In the genomic region with DNA sequence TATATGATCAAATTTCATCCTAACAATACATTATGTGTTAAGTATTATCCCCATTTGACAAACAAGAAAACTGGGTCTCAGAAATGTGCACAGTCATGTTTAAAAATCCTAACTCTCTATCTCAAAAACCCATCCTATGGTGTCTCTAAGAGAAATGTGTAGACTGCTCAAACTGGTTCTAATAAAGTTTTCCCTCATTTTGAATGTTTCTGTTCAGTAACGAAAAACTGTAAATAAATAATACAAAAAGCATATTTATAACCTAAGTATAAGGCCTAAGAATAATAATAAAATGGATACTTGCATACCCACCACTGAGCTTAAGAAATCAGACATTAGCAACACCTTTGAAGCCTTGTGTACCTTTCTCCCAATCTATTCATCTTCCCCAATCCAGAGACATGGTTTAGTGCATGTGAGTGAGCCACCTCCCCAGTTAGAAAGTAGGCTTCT, we compare ENCODE assay signal across 1 cellular context.
TF ChIP-seq lines count a peak whose summit lies in the region.

No MANE protein-coding gene starts in this region.

TF ChIP-seq in K562, 482 proteins besides CTCF, POLR2A, EP300 and RAD21 (continued from another document and continues in another):
- TF ChIP-seq GABPB1 (CRISPR knock-in tag; IDR thresholded peaks at IDR 0.05) (no peak), MYBL2 (IDR thresholded peaks at IDR 0.05; ENCODE audit: low read depth) (no peak; the same call in 1 of the 2 replicates), MYBL2 (CRISPR knock-in tag; IDR thresholded peaks at IDR 0.05; ENCODE audit: borderline replicate concordance) (no peak), HDAC3 (IDR thresholded peaks at IDR 0.05; ENCODE audit: borderline replicate concordance, partially characterized antibody) (peak; percentile 80), ZNF239 (CRISPR knock-in tag; IDR thresholded peaks at IDR 0.05) (peak; percentile 28; the same call in 1 of the 2 replicates), FOSL1 (tag; conservative IDR thresholded peaks at IDR 0.05) (peak; percentile 64; the same call in 1 of the 2 replicates), TCF7L2 (IDR thresholded peaks at IDR 0.05; ENCODE audit: low read depth, low read length) (no peak), RB1 (IDR thresholded peaks at IDR 0.05; ENCODE audit: low read depth) (no peak), TRIM24 (IDR thresholded peaks at IDR 0.05) (peak; percentile 10 to 53; a peak in 2 of 4 replicates), KLF6 (CRISPR knock-in tag; IDR thresholded peaks at IDR 0.05; ENCODE audit: borderline replicate concordance) (peak; percentile 70; the same call in 1 of the 2 replicates), ZNF143 (CRISPR knock-in tag; IDR thresholded peaks at IDR 0.05) (no peak), ZNF584 (CRISPR knock-in tag; IDR thresholded peaks at IDR 0.05; ENCODE audit: low read depth) (0 out of 2 replicates have a peak, but pooled peaks have one; percentile 7), CEBPG (CRISPR knock-in tag; IDR thresholded peaks at IDR 0.05) (no peak), CEBPG (tag; conservative IDR thresholded peaks at IDR 0.05 in 1 of 2, IDR thresholded peaks at IDR 0.05 in 1 of 2) (no peak), SMARCE1 (IDR thresholded peaks at IDR 0.05) (peak; percentile 57; the same call in 1 of the 2 replicates), FIP1L1 (IDR thresholded peaks at IDR 0.05; ENCODE audit: low read depth, low read length, poor library complexity, severe bottlenecking) (no peak), KLF10 (CRISPR knock-in tag; IDR thresholded peaks at IDR 0.05) (no peak), NELFE (IDR thresholded peaks at IDR 0.05; ENCODE audit: insufficient read depth, insufficient read length) (no peak), ZSCAN29 (IDR thresholded peaks at IDR 0.05) (no peak), CBFA2T2 (conservative IDR thresholded peaks at IDR 0.05) (no peak), TFAM (CRISPR knock-in tag; conservative IDR thresholded peaks at IDR 0.05) (no peak), MTA3 (IDR thresholded peaks at IDR 0.05; ENCODE audit: borderline replicate concordance) (0 out of 2 replicates have a peak, but pooled peaks have one; percentile 47), MCM3 (IDR thresholded peaks at IDR 0.05) (no peak), ADNP (tag; IDR thresholded peaks at IDR 0.05) (peak; percentile 70), PHF21A (IDR thresholded peaks at IDR 0.05; ENCODE audit: borderline replicate concordance, low read depth) (no peak; the same call in 1 of the 2 replicates), KDM1A (IDR thresholded peaks at IDR 0.05) (peak; percentile 65 to 83), TBL1XR1 (IDR thresholded peaks at IDR 0.05; ENCODE audit: low read length in 2 of 2) (peak in 1 of 2 experiments; percentile 51; a peak in 1 of 4 replicates), RUNX1 (IDR thresholded peaks at IDR 0.05; ENCODE audit: low read depth) (no peak), ZC3H4 (CRISPR knock-in tag; IDR thresholded peaks at IDR 0.05; ENCODE audit: borderline replicate concordance) (no peak), ESRRA (IDR thresholded peaks at IDR 0.05; ENCODE audit: borderline replicate concordance, low read depth) (0 out of 2 replicates have a peak, but pooled peaks have one; percentile 25), SAFB (IDR thresholded peaks at IDR 0.05; ENCODE audit: borderline replicate concordance, low read depth, low read length) (no peak), ZNF232 (CRISPR knock-in tag; IDR thresholded peaks at IDR 0.05) (no peak), ETV6 (IDR thresholded peaks at IDR 0.05; ENCODE audit: borderline replicate concordance in 1 of 2, low read depth in 2 of 2, low read length in 1 of 2) (no peak), ETV6 (CRISPR knock-in tag; IDR thresholded peaks at IDR 0.05; ENCODE audit: borderline replicate concordance) (no peak), RAD51 (IDR thresholded peaks at IDR 0.05; ENCODE audit: borderline replicate concordance, low read depth) (peak; percentile 13; the same call in 1 of the 2 replicates), MTA1 (IDR thresholded peaks at IDR 0.05; ENCODE audit: borderline replicate concordance) (peak; percentile 42; the same call in 1 of the 2 replicates)
- TF ChIP-seq, protein P1, sequence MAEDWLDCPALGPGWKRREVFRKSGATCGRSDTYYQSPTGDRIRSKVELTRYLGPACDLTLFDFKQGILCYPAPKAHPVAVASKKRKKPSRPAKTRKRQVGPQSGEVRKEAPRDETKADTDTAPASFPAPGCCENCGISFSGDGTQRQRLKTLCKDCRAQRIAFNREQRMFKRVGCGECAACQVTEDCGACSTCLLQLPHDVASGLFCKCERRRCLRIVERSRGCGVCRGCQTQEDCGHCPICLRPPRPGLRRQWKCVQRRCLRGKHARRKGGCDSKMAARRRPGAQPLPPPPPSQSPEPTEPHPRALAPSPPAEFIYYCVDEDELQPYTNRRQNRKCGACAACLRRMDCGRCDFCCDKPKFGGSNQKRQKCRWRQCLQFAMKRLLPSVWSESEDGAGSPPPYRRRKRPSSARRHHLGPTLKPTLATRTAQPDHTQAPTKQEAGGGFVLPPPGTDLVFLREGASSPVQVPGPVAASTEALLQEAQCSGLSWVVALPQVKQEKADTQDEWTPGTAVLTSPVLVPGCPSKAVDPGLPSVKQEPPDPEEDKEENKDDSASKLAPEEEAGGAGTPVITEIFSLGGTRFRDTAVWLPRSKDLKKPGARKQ (CRISPR knock-in tag; IDR thresholded peaks at IDR 0.05), result no peak
- TF ChIP-seq, protein P2, sequence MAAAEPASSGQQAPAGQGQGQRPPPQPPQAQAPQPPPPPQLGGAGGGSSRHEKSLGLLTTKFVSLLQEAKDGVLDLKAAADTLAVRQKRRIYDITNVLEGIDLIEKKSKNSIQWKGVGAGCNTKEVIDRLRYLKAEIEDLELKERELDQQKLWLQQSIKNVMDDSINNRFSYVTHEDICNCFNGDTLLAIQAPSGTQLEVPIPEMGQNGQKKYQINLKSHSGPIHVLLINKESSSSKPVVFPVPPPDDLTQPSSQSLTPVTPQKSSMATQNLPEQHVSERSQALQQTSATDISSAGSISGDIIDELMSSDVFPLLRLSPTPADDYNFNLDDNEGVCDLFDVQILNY (CRISPR knock-in tag; IDR thresholded peaks at IDR 0.05), result no peak
- TF ChIP-seq, protein P3, sequence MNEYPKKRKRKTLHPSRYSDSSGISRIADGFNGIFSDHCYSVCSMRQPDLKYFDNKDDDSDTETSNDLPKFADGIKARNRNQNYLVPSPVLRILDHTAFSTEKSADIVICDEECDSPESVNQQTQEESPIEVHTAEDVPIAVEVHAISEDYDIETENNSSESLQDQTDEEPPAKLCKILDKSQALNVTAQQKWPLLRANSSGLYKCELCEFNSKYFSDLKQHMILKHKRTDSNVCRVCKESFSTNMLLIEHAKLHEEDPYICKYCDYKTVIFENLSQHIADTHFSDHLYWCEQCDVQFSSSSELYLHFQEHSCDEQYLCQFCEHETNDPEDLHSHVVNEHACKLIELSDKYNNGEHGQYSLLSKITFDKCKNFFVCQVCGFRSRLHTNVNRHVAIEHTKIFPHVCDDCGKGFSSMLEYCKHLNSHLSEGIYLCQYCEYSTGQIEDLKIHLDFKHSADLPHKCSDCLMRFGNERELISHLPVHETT (CRISPR knock-in tag; conservative IDR thresholded peaks at IDR 0.05 in 1 of 2, IDR thresholded peaks at IDR 0.05 in 1 of 2), result peak in 1 of 2 experiments; percentile 23; a peak in 1 of 4 replicates
- TF ChIP-seq, protein P4, sequence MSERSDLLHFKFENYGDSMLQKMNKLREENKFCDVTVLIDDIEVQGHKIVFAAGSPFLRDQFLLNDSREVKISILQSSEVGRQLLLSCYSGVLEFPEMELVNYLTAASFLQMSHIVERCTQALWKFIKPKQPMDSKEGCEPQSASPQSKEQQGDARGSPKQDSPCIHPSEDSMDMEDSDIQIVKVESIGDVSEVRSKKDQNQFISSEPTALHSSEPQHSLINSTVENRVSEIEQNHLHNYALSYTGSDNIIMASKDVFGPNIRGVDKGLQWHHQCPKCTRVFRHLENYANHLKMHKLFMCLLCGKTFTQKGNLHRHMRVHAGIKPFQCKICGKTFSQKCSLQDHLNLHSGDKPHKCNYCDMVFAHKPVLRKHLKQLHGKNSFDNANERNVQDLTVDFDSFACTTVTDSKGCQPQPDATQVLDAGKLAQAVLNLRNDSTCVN (CRISPR knock-in tag; IDR thresholded peaks at IDR 0.05), result no peak
- TF ChIP-seq, protein P5, sequence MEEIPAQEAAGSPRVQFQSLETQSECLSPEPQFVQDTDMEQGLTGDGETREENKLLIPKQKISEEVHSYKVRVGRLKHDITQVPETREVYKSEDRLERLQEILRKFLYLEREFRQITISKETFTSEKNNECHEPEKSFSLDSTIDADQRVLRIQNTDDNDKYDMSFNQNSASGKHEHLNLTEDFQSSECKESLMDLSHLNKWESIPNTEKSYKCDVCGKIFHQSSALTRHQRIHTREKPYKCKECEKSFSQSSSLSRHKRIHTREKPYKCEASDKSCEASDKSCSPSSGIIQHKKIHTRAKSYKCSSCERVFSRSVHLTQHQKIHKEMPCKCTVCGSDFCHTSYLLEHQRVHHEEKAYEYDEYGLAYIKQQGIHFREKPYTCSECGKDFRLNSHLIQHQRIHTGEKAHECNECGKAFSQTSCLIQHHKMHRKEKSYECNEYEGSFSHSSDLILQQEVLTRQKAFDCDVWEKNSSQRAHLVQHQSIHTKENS (CRISPR knock-in tag; IDR thresholded peaks at IDR 0.05), result no peak
- TF ChIP-seq, protein P6, sequence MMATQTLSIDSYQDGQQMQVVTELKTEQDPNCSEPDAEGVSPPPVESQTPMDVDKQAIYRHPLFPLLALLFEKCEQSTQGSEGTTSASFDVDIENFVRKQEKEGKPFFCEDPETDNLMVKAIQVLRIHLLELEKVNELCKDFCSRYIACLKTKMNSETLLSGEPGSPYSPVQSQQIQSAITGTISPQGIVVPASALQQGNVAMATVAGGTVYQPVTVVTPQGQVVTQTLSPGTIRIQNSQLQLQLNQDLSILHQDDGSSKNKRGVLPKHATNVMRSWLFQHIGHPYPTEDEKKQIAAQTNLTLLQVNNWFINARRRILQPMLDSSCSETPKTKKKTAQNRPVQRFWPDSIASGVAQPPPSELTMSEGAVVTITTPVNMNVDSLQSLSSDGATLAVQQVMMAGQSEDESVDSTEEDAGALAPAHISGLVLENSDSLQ (IDR thresholded peaks at IDR 0.05), result no peak
- TF ChIP-seq, protein P7, sequence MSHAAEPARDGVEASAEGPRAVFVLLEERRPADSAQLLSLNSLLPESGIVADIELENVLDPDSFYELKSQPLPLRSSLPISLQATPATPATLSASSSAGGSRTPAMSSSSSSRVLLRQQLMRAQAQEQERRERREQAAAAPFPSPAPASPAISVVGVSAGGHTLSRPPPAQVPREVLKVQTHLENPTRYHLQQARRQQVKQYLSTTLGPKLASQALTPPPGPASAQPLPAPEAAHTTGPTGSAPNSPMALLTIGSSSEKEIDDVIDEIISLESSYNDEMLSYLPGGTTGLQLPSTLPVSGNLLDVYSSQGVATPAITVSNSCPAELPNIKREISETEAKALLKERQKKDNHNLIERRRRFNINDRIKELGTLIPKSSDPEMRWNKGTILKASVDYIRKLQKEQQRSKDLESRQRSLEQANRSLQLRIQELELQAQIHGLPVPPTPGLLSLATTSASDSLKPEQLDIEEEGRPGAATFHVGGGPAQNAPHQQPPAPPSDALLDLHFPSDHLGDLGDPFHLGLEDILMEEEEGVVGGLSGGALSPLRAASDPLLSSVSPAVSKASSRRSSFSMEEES (CRISPR knock-in tag; IDR thresholded peaks at IDR 0.05), result no peak
- TF ChIP-seq, protein P8, sequence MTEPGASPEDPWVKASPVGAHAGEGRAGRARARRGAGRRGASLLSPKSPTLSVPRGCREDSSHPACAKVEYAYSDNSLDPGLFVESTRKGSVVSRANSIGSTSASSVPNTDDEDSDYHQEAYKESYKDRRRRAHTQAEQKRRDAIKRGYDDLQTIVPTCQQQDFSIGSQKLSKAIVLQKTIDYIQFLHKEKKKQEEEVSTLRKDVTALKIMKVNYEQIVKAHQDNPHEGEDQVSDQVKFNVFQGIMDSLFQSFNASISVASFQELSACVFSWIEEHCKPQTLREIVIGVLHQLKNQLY (CRISPR knock-in tag; conservative IDR thresholded peaks at IDR 0.05), result no peak
- TF ChIP-seq, protein P9, sequence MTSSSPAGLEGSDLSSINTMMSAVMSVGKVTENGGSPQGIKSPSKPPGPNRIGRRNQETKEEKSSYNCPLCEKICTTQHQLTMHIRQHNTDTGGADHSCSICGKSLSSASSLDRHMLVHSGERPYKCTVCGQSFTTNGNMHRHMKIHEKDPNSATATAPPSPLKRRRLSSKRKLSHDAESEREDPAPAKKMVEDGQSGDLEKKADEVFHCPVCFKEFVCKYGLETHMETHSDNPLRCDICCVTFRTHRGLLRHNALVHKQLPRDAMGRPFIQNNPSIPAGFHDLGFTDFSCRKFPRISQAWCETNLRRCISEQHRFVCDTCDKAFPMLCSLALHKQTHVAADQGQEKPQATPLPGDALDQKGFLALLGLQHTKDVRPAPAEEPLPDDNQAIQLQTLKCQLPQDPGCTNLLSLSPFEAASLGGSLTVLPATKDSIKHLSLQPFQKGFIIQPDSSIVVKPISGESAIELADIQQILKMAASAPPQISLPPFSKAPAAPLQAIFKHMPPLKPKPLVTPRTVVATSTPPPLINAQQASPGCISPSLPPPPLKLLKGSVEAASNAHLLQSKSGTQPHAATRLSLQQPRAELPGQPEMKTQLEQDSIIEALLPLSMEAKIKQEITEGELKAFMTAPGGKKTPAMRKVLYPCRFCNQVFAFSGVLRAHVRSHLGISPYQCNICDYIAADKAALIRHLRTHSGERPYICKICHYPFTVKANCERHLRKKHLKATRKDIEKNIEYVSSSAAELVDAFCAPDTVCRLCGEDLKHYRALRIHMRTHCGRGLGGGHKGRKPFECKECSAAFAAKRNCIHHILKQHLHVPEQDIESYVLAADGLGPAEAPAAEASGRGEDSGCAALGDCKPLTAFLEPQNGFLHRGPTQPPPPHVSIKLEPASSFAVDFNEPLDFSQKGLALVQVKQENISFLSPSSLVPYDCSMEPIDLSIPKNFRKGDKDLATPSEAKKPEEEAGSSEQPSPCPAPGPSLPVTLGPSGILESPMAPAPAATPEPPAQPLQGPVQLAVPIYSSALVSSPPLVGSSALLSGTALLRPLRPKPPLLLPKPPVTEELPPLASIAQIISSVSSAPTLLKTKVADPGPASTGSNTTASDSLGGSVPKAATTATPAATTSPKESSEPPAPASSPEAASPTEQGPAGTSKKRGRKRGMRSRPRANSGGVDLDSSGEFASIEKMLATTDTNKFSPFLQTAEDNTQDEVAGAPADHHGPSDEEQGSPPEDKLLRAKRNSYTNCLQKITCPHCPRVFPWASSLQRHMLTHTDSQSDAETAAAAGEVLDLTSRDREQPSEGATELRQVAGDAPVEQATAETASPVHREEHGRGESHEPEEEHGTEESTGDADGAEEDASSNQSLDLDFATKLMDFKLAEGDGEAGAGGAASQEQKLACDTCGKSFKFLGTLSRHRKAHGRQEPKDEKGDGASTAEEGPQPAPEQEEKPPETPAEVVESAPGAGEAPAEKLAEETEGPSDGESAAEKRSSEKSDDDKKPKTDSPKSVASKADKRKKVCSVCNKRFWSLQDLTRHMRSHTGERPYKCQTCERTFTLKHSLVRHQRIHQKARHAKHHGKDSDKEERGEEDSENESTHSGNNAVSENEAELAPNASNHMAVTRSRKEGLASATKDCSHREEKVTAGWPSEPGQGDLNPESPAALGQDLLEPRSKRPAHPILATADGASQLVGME (CRISPR knock-in tag; IDR thresholded peaks at IDR 0.05), result no peak
